In genomic region chr19:1316466-1316865, GRCh38 we compare ENCODE assay signal across 1 cellular context.
TF ChIP-seq lines count a peak whose summit lies in the region.

No MANE protein-coding gene starts in this region.

TF ChIP-seq in H1, 55 proteins besides CTCF, POLR2A, EP300 and RAD21:
- TF ChIP-seq SUZ12 (IDR thresholded peaks at IDR 0.05; ENCODE audit: low read length) (no peak), BRCA1 (IDR thresholded peaks at IDR 0.05; ENCODE audit: low read depth, low read length) (no peak), USF2 (IDR thresholded peaks at IDR 0.05; ENCODE audit: low read length) (no peak), TAF7 (optimal IDR thresholded peaks at IDR 0.05; ENCODE audit: borderline replicate concordance, low read depth, low read length) (no peak)
